In the genomic region with DNA sequence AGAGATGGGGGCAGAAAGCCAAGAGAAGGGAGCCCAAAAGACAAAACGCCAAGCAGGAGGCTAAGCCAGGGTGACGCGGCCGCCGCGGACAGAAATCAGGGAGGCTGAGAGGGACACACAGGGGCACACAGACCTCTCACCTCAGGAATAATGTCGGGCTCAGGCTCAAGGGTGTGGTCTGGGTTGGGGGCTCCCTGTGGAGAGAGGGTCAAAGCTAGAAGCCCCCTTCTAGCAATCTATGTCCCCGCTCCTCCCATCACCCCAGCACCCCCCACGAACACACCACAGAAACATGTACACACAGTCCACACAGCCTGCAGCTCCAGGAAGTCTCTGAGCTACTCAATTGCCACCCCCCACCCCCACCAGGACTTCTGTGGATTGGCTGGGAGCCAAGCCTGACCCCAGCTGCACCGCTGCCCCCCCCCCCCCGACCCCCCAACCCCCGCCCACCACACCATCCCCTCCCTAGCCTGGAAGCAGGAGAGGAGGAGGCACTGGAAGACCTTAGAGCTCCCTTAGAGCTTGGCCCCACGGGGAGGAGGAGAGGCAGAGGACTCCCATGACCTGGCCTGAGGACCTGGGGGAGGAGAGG, we compare ENCODE assay signal across 8 cellular contexts. TPM values are rescaled to one million over a fixed set of nuclear protein-coding genes. Genes with fewer than 3 reads are reported as not detected.
DNase-seq lines count a peak whose midpoint lies in the region; ATAC-seq, FAIRE-seq and TF ChIP-seq lines count a peak whose summit lies in the region.

No MANE protein-coding gene starts in this region.

- H3K4me3 Mint-ChIP-seq in activated naive CD4-positive, alpha-beta T cell treated with anti-CD3 and anti-CD28 coated beads, Interleukin-2, amount 10 ng/mL, durations not matched to agents 7 days and 5 days = peak overlapping the region; percentile 96

- CTCF ChIA-PET in activated naive CD4-positive, alpha-beta T cell treated with anti-CD3 and anti-CD28 coated beads, Interleukin-2, amount 10 ng/mL, durations not matched to agents 7 days and 5 days (lab: Charles Lee) = no interaction called here

- ATAC-seq in GM18909 (IDR thresholded peaks at IDR 0.05; ENCODE audit: poor library complexity, unreplicated experiment) = no peak

- 4 to 27% (median 12%) methylated on average over 9 to 11 of the region's 13 CpGs for WGBS in adipose tissue, 3 donors
- WGBS in thymus = 39% methylated on average over 13 of the region's 13 CpGs

- FAIRE-seq in kidney (lab: Jason Lieb, UNC) = no peak

- H3K27me3 Mint-ChIP-seq in activated naive CD4-positive, alpha-beta T cell treated with anti-CD3 and anti-CD28 coated beads, Interleukin-2, amount 10 ng/mL, durations not matched to agents 7 days and 5 days = no peaks in the 10 kb centered on the region

- H3K9me3 ChIP-seq in kidney (ENCODE audit: control insufficient read depth in 1 of 2, low read length in 2 of 2) (no peaks in the 10 kb centered on the region), thymus (ENCODE audit: control insufficient read depth) (no peaks in the 10 kb centered on the region)

- H3K27ac ChIP-seq in adipose tissue (ENCODE audit: low read depth, low read length) (peak overlapping the region; percentile 97), kidney (ENCODE audit: low read depth in 2 of 2, low read length in 2 of 2) (peak overlapping the region; percentile 92 to 93), thymus (ENCODE audit: low read depth) (peak overlapping the region; percentile 84)

- peaks cover 62% of the 10 kb centered on the region for H3K36me3 Mint-ChIP-seq in activated naive CD4-positive, alpha-beta T cell treated with anti-CD3 and anti-CD28 coated beads, Interleukin-2, amount 10 ng/mL, durations not matched to agents 7 days and 5 days

- peak overlapping the region in 1 of 2 donors; percentile 75 for H3K9ac ChIP-seq in kidney (ENCODE audit: low read length in 2 of 2)

- no peaks in the 10 kb centered on the region for H3K9me3 Mint-ChIP-seq in activated naive CD4-positive, alpha-beta T cell treated with anti-CD3 and anti-CD28 coated beads, Interleukin-2, amount 10 ng/mL, durations not matched to agents 7 days and 5 days

- TF ChIP-seq CTCF in kidney (IDR thresholded peaks at IDR 0.05; ENCODE audit: borderline replicate concordance, extremely low read depth, insufficient read depth) = no peak

- DNase-seq in activated naive CD4-positive, alpha-beta T cell treated with anti-CD3 and anti-CD28 coated beads, Interleukin-2, amount 10 ng/mL, durations not matched to agents 7 days and 5 days = peak; percentile 52
- no peak for DNase-seq in activated naive CD4-positive, alpha-beta T cell treated with Interleukin-2 at 50 U/mL for 16 hours
- peak; percentile 62 for DNase-seq in kidney
- DNase-seq in NCI-H1930 (lab: John Stamatoyannopoulos, UW) = no peak
- DNase-seq in activated CD4-positive, CD25-positive, alpha-beta regulatory T cell (lab: John Stamatoyannopoulos, UW) = no peak

- H3K36me3 ChIP-seq in kidney (ENCODE audit: control insufficient read depth in 1 of 2, insufficient read depth in 2 of 2, low read length in 2 of 2) (no peaks in the 10 kb centered on the region), thymus (ENCODE audit: control insufficient read depth, insufficient read depth) (peaks cover 9% of the 10 kb centered on the region)

- H3K27ac Mint-ChIP-seq in activated naive CD4-positive, alpha-beta T cell treated with anti-CD3 and anti-CD28 coated beads, Interleukin-2, amount 10 ng/mL, durations not matched to agents 7 days and 5 days = peak overlapping the region; percentile 99

- H3K27me3 ChIP-seq in thymus (ENCODE audit: control insufficient read depth, insufficient read depth) = no peaks in the 10 kb centered on the region

- intact Hi-C loops in kidney (cut with DNase I) = no loop called here

- H3K4me1 ChIP-seq in kidney (ENCODE audit: control insufficient read depth in 1 of 2, insufficient read depth in 1 of 2, low read depth in 1 of 2, low read length in 2 of 2) (peaks cover 81 to 89% of the 10 kb centered on the region in 2 donors), thymus (ENCODE audit: control insufficient read depth, insufficient read depth, low read length) (peaks cover 72% of the 10 kb centered on the region)

- H3K4me3 ChIP-seq in kidney (ENCODE audit: low read length in 2 of 2) = peak overlapping the region; percentile 9 to 43
- peak overlapping the region; percentile 23 for H3K4me3 ChIP-seq in thymus (ENCODE audit: low read length)

- H3K4me1 Mint-ChIP-seq in activated naive CD4-positive, alpha-beta T cell treated with anti-CD3 and anti-CD28 coated beads, Interleukin-2, amount 10 ng/mL, durations not matched to agents 7 days and 5 days = peaks cover 89% of the 10 kb centered on the region

RNA-seq across cellular contexts. Expression of gene BCL9L, which starts 6.9 kb away (rescaled TPM):
- 10 to 100 TPM; 13.9 to 28.9 (median 22.8) TPM for polyA plus RNA-seq in adipose tissue
- total RNA-seq in kidney = 57.5 TPM
- 5.0 TPM for polyA plus RNA-seq in kidney (ENCODE audit: insufficient read depth, low read depth, low replicate concordance)
- 14.0 TPM for polyA plus RNA-seq in thymus

RNA-seq across cellular contexts. Expression of gene CXCR5, which starts 35.1 kb away (rescaled TPM):
- polyA plus RNA-seq in adipose tissue = under 1 TPM; 0.22 to 1.00 (median 0.46) TPM
- 1.1 TPM for total RNA-seq in kidney
- polyA plus RNA-seq in kidney (ENCODE audit: insufficient read depth, low read depth, low replicate concordance) = not detected
- 1.3 TPM for polyA plus RNA-seq in thymus

RNA-seq across cellular contexts. Expression of gene UPK2, which starts 37.3 kb away (rescaled TPM):
- polyA plus RNA-seq in adipose tissue (under 1 TPM in 2 of 3 donors, not detected in 1; 0.14 to 0.16 TPM), kidney (ENCODE audit: insufficient read depth, low read depth, low replicate concordance) (not detected), thymus (2.9 TPM)
- not detected for total RNA-seq in kidney

RNA-seq across cellular contexts. Expression of gene FOXR1, which starts 52.8 kb away (rescaled TPM):
- polyA plus RNA-seq in adipose tissue = not detected
- total RNA-seq in kidney = not detected
- polyA plus RNA-seq in kidney (ENCODE audit: insufficient read depth, low read depth, low replicate concordance) = not detected
- not detected for polyA plus RNA-seq in thymus

Comparison
In these comparisons a context has a peak if more than half of its experiments do, and no peak if none do; other contexts are left out.
1. DNase-seq: peak in activated naive CD4-positive, alpha-beta T cell treated with anti-CD3 and anti-CD28 coated beads, Interleukin-2, amount 10 ng/mL, durations not matched to agents 7 days and 5 days (single experiment) and kidney (single experiment); none in activated naive CD4-positive, alpha-beta T cell treated with Interleukin-2 at 50 U/mL for 16 hours (single experiment), NCI-H1930 (0 of 2) and activated CD4-positive, CD25-positive, alpha-beta regulatory T cell (0 of 4).
2. Peak in every context shown above with its lines, with median percentiles within 50 percentile points of each other: H3K27ac ChIP-seq.